2 cellular contexts compared by ENCODE assay signal in genomic region chr3:15291589-15292541, GRCh38.
TF ChIP-seq lines count a peak whose summit lies in the region.

No MANE protein-coding gene starts in this region.

TF ChIP-seq in liver, 16 proteins besides CTCF, POLR2A, EP300 and RAD21 (continued from another document):
- no peak for TF ChIP-seq ZBTB33 (IDR thresholded peaks at IDR 0.05)

TF ChIP-seq in HepG2, 621 proteins besides CTCF, POLR2A, EP300 and RAD21 (continued from another document):
- no peak for TF ChIP-seq DZIP1 (CRISPR knock-in tag; IDR thresholded peaks at IDR 0.05)
- no peak for TF ChIP-seq REL (CRISPR knock-in tag; conservative IDR thresholded peaks at IDR 0.05)
- TF ChIP-seq THAP7 (CRISPR knock-in tag; IDR thresholded peaks at IDR 0.05) = no peak
